8 cellular contexts compared by ENCODE assay signal in genomic region chr13:110873639-110874507, GRCh38. TPM values are rescaled to one million over a fixed set of nuclear protein-coding genes. Genes with fewer than 3 reads are reported as not detected.
DNase-seq lines count a peak whose midpoint lies in the region; ATAC-seq and TF ChIP-seq lines count a peak whose summit lies in the region.

No MANE protein-coding gene starts in this region.

- H3K4me3 ChIP-seq in Jurkat, Clone E6-1 (ENCODE audit: low read length), result peak overlapping the region; percentile 43
- H3K4me3 ChIP-seq in epithelial cell of proximal tubule (ENCODE audit: low read depth, low read length) (peak overlapping the region; percentile 43), rectal smooth muscle tissue (ENCODE audit: low read length) (peak overlapping the region; percentile 31)

- H3K36me3 ChIP-seq in rectal smooth muscle tissue (ENCODE audit: control insufficient read depth, insufficient read depth, low read length), result no peaks in the 10 kb centered on the region

- ATAC-seq in GM21723 (IDR thresholded peaks at IDR 0.05; ENCODE audit: unreplicated experiment) (no peak), GM21423 (IDR thresholded peaks at IDR 0.05; ENCODE audit: unreplicated experiment) (no peak), HG03045 (IDR thresholded peaks at IDR 0.05; ENCODE audit: unreplicated experiment) (no peak)

- no peaks in the 10 kb centered on the region for H3K27me3 ChIP-seq in rectal smooth muscle tissue (ENCODE audit: control insufficient read depth, insufficient read depth, low read length)

- H3K9ac ChIP-seq in rectal smooth muscle tissue (ENCODE audit: low read length), result no peak overlapping the region

- TF ChIP-seq CTCF in C4-2B (conservative IDR thresholded peaks at IDR 0.05) (no peak), epithelial cell of proximal tubule (conservative IDR thresholded peaks at IDR 0.05; ENCODE audit: low read depth, low read length) (no peak)

- H3K4me1 ChIP-seq in rectal smooth muscle tissue (ENCODE audit: control insufficient read depth, insufficient read depth, low read length), result peaks cover 18% of the 10 kb centered on the region

- DNase-seq in Jurkat, Clone E6-1 (ENCODE audit: low read depth, low spot score), result no peak
- DNase-seq in epithelial cell of proximal tubule (ENCODE audit: low read depth) (no peak), LoVo (ENCODE audit: low spot score) (no peak)

- H3K27ac ChIP-seq in C4-2B, result peak overlapping the region; percentile 36
- H3K27ac ChIP-seq in rectal smooth muscle tissue (ENCODE audit: low read depth, low read length), result no peak overlapping the region

RNA-seq across cellular contexts. Expression of gene ANKRD10, which starts 41.0 kb away (rescaled TPM):
- 77.4 TPM for polyA plus RNA-seq in Jurkat, Clone E6-1 (2012; ENCODE audit: insufficient read depth, insufficient read length)
- total RNA-seq in epithelial cell of proximal tubule, result 36.5 and 54.9 TPM in 2 replicates
